In genomic region chr2:159072795-159073194, GRCh38 we compare ENCODE assay signal across 19 cellular contexts.
DNase-seq lines count a peak whose midpoint lies in the region; ATAC-seq, FAIRE-seq and TF ChIP-seq lines count a peak whose summit lies in the region.
"Had no signal": no experiment of that assay in that cellular context is flagged by ENCODE, and none has a peak within 500 bp of the region (broad histone marks: within the 10 kb centered on the region; RNA-seq: fewer than 3 reads in every experiment).

No MANE protein-coding gene starts in this region.

- TF ChIP-seq RAD21 in K562 (CRISPR knock-in tag; conservative IDR thresholded peaks at IDR 0.05 in 1 of 2, IDR thresholded peaks at IDR 0.05 in 1 of 2) = no peak

- BruUV-seq in K562 (replicated peaks; lab: Mats Ljungman, UMichigan) = no TSS peak

- CTCF ChIA-PET in K562 (lab: Yijun Ruan, JAX; ENCODE audit: low intra/inter-chr PET ratio) = no interaction called here
- CTCF ChIA-PET in CD8-positive, alpha-beta T cell (lab: Charles Lee) = interaction anchor here (1.3 kb wide), 1 partner anchor 22 kb away, joined by 4 read pairs; no protein-coding TSS in a partner anchor

- H4K20me1 ChIP-seq in K562 (replicated peaks; ENCODE audit: control insufficient read depth, insufficient read depth, low read length) = no peaks in the 10 kb centered on the region
- H4K20me1 ChIP-seq: BLaER1 had no signal

- H3K9me3 ChIP-seq in K562 (replicated peaks; ENCODE audit: control insufficient read depth, insufficient read depth, low read depth, low read length) (no peaks in the 10 kb centered on the region), T-helper 17 cell (ENCODE audit: control insufficient read depth, low read length, poor library complexity, severe bottlenecking) (no peaks in the 10 kb centered on the region)
- H3K9me3 ChIP-seq in CD8-positive, alpha-beta T cell (ENCODE audit: low read length) = no peaks in the 10 kb centered on the region
- H3K9me3 ChIP-seq: BLaER1, MG63 had no signal

- H3K27ac ChIP-seq in K562 (ENCODE audit: extremely low read depth, low read depth, low read length) = no peak overlapping the region
- H3K27ac ChIP-seq in CD8-positive, alpha-beta T cell (ENCODE audit: low read depth, low read length) = no peak overlapping the region
- H3K27ac ChIP-seq: BLaER1 had no signal

- no peak for TF ChIP-seq EP300 in K562 (IDR thresholded peaks at IDR 0.05; ENCODE audit: low read length)

- H3K9me1 ChIP-seq in K562 (ENCODE audit: control insufficient read depth, insufficient read depth, low read length) = no peaks in the 10 kb centered on the region

- no peak for FAIRE-seq in K562 (lab: Jason Lieb, UNC)
- FAIRE-seq: frontal cortex had no signal

- POLR2A ChIA-PET in K562 (lab: Yijun Ruan, JAX) = interaction anchor here (0.7 to 2.1 kb wide), 6 partner anchors 8 to 1192 kb away, joined by 3 to 7 read pairs (median 4); no protein-coding TSS in a partner anchor
- POLR2A ChIA-PET in CD8-positive, alpha-beta T cell (lab: Charles Lee) = no interaction called here

- intact Hi-C loops in K562 (cut with micrococcal nuclease) = no loop called here
- intact Hi-C loops in CD8-positive, alpha-beta T cell (cut with DNase I, micrococcal nuclease) = no loop called here

- H3K27me3 Mint-ChIP-seq in osteocyte (ENCODE audit: unreplicated experiment) (no peaks in the 10 kb centered on the region), T-helper 17 cell (peaks cover 5% of the 10 kb centered on the region)
- no peaks in the 10 kb centered on the region for H3K27me3 Mint-ChIP-seq in CD8-positive, alpha-beta T cell (ENCODE audit: low read depth)

- H3K27me3 ChIP-seq in K562 (ENCODE audit: control insufficient read depth in 2 of 2, insufficient read depth in 2 of 2, low read length in 2 of 2) = no peaks in the 10 kb centered on the region
- H3K27me3 ChIP-seq in CD8-positive, alpha-beta T cell (ENCODE audit: insufficient read depth, low read length) = no peaks in the 10 kb centered on the region
- H3K27me3 ChIP-seq: BLaER1, MG63 had no signal

- no peak overlapping the region for H3K4me2 ChIP-seq in K562 (ENCODE audit: insufficient read depth, low read length)
- H3K4me2 ChIP-seq: BLaER1 had no signal

- DNase-seq in HCEC 1CT (peak; percentile 74), K562 (ENCODE audit: extremely low read depth in 1 of 4, low spot score in 3 of 4) (no peak), fibroblast of pulmonary artery (ENCODE audit: low read depth) (peak; percentile 52), osteocyte (ENCODE audit: extremely low spot score, unreplicated experiment) (no peak), T-helper 17 cell (no peak), anterior cingulate cortex (lab: John Stamatoyannopoulos, UW) (no peak)
- DNase-seq in CD8-positive, alpha-beta T cell = no peak
- DNase-seq: activated naive CD4-positive, alpha-beta T cell treated with anti-CD3 and anti-CD28 coated beads, Interleukin-2, amount 50 U/mL, for 16 hours; cortex of kidney; DMS153; immature natural killer cell; MG63; NCI-H774; posterior cingulate gyrus; stimulated activated CD4-positive, alpha-beta T cell treated with anti-CD3 and anti-CD28 coated beads, Interleukin-15, amount 100 ng/mL, for 24 hours had no signal

- H3K9me3 Mint-ChIP-seq in osteocyte (ENCODE audit: unreplicated experiment) = no peaks in the 10 kb centered on the region
- H3K9me3 Mint-ChIP-seq in CD8-positive, alpha-beta T cell = no peaks in the 10 kb centered on the region
- H3K9me3 Mint-ChIP-seq: immature natural killer cell; T-helper 1 cell treated with Interleukin-12 subunit alpha and Interleukin-12 subunit beta and Interleukin-4 antibody, amounts not matched to agents 30 μg/mL and 1 μg/mL, for 36 hours had no signal

- no peak overlapping the region for H3K4me3 Mint-ChIP-seq in osteocyte (ENCODE audit: unreplicated experiment)
- H3K4me3 Mint-ChIP-seq in CD8-positive, alpha-beta T cell = no peak overlapping the region
- H3K4me3 Mint-ChIP-seq in T-helper 17 cell = no peak overlapping the region
- H3K4me3 Mint-ChIP-seq: immature natural killer cell; T-helper 1 cell treated with Interleukin-12 subunit alpha and Interleukin-12 subunit beta and Interleukin-4 antibody, amounts not matched to agents 30 μg/mL and 1 μg/mL, for 36 hours had no signal

- H3K4me3 ChIP-seq in K562 (no peak overlapping the region), fibroblast of pulmonary artery (replicated peaks; ENCODE audit: low read depth, low read length) (no peak overlapping the region)
- H3K4me3 ChIP-seq in CD8-positive, alpha-beta T cell (ENCODE audit: low read depth, low read length) = no peak overlapping the region
- H3K4me3 ChIP-seq: BLaER1, MG63 had no signal

- 8% methylated on average over 2 of the region's 2 CpGs for whole genome bisulfite sequencing in K562 (ENCODE audit: insufficient coverage, low coverage, missing lambda C conversion rate)

- no peak for TF ChIP-seq POLR2A in K562 (conservative IDR thresholded peaks at IDR 0.05)

- peak overlapping the region; percentile 34; the same call in 1 of the 2 replicates for H2AFZ ChIP-seq in K562 (ENCODE audit: low read depth, low read length)

- H3K79me2 ChIP-seq in K562 (ENCODE audit: control insufficient read depth, insufficient read depth, low read length) = no peaks in the 10 kb centered on the region

- peaks cover 4 to 8% of the 10 kb centered on the region in 2 experiments for H3K4me1 ChIP-seq in K562 (replicated peaks in 1 of 2; ENCODE audit: control insufficient read depth in 2 of 2, insufficient read depth in 2 of 2, low read length in 2 of 2)
- H3K4me1 ChIP-seq in CD8-positive, alpha-beta T cell (ENCODE audit: insufficient read depth, low read length) = no peaks in the 10 kb centered on the region
- H3K4me1 ChIP-seq: BLaER1 had no signal

- H3K4me1 Mint-ChIP-seq in osteocyte (ENCODE audit: unreplicated experiment) (peaks cover 64% of the 10 kb centered on the region), T-helper 17 cell (no peaks in the 10 kb centered on the region)
- H3K4me1 Mint-ChIP-seq in CD8-positive, alpha-beta T cell (ENCODE audit: low read depth) = no peaks in the 10 kb centered on the region
- H3K4me1 Mint-ChIP-seq: immature natural killer cell had no signal

- in situ Hi-C loops in K562 (cut with MboI) = no loop called here

- H3K9ac ChIP-seq in K562 (ENCODE audit: insufficient read depth in 1 of 2, low read depth in 2 of 2, low read length in 2 of 2) = no peak overlapping the region
- H3K9ac ChIP-seq: BLaER1 had no signal

- no peak for ATAC-seq in K562
- ATAC-seq in GM21825 (IDR thresholded peaks at IDR 0.05; ENCODE audit: unreplicated experiment) = no peak
- no peak for ATAC-seq in CD8-positive, alpha-beta T cell
- no peak for ATAC-seq in T-helper 17 cell

- TF ChIP-seq CTCF in K562 (IDR thresholded peaks at IDR 0.05 in 2 of 3, conservative IDR thresholded peaks at IDR 0.05 in 1 of 3; ENCODE audit: insufficient read depth in 2 of 3, low read depth in 1 of 3, low read length in 3 of 3) (no peak), fibroblast of pulmonary artery (IDR thresholded peaks at IDR 0.05; ENCODE audit: low read length, missing control alignments) (no peak), osteocyte (IDR thresholded peaks at IDR 0.05) (no peak)
- TF ChIP-seq CTCF in CD8-positive, alpha-beta T cell (IDR thresholded peaks at IDR 0.05) = no peak

- H3K36me3 Mint-ChIP-seq in osteocyte (ENCODE audit: unreplicated experiment) (peaks cover 9% of the 10 kb centered on the region), T-helper 17 cell (ENCODE audit: low read depth) (peaks cover 2% of the 10 kb centered on the region)
- no peaks in the 10 kb centered on the region for H3K36me3 Mint-ChIP-seq in CD8-positive, alpha-beta T cell
- H3K36me3 Mint-ChIP-seq: immature natural killer cell had no signal

- H3K36me3 ChIP-seq in K562 (ENCODE audit: control insufficient read depth, insufficient read depth, low read length) = no peaks in the 10 kb centered on the region
- H3K36me3 ChIP-seq in CD8-positive, alpha-beta T cell (ENCODE audit: insufficient read depth, low read length) = no peaks in the 10 kb centered on the region
- H3K36me3 ChIP-seq: BLaER1, MG63 had no signal

- H3K27ac Mint-ChIP-seq in osteocyte (ENCODE audit: unreplicated experiment) (peak overlapping the region; percentile 87), T-helper 17 cell (no peak overlapping the region)
- H3K27ac Mint-ChIP-seq in CD8-positive, alpha-beta T cell = no peak overlapping the region
- H3K27ac Mint-ChIP-seq: immature natural killer cell; T-helper 1 cell treated with Interleukin-12 subunit alpha and Interleukin-12 subunit beta and Interleukin-4 antibody, amounts not matched to agents 30 μg/mL and 1 μg/mL, for 36 hours had no signal

TF ChIP-seq in K562, 482 proteins besides CTCF, POLR2A, EP300 and RAD21:
- TF ChIP-seq ZNF644 (tag; IDR thresholded peaks at IDR 0.05; ENCODE audit: low read depth) (no peak), BDP1 (IDR thresholded peaks at IDR 0.05; ENCODE audit: insufficient read depth, insufficient read length) (no peak), E2F6 (IDR thresholded peaks at IDR 0.05; ENCODE audit: borderline replicate concordance in 1 of 2, extremely low read depth in 1 of 2, insufficient read depth in 1 of 2, insufficient read length in 1 of 2, low read depth in 1 of 2, low read length in 1 of 2, poor library complexity in 1 of 2, severe bottlenecking in 1 of 2) (no peak), SMARCC2 (IDR thresholded peaks at IDR 0.05; ENCODE audit: low read depth) (no peak), MBD2 (IDR thresholded peaks at IDR 0.05; ENCODE audit: borderline replicate concordance, low read depth) (no peak), CBX5 (IDR thresholded peaks at IDR 0.05; ENCODE audit: borderline replicate concordance, low read depth) (no peak), ZNF263 (CRISPR knock-in tag; IDR thresholded peaks at IDR 0.05; ENCODE audit: borderline replicate concordance) (no peak), ZBTB34 (CRISPR knock-in tag; IDR thresholded peaks at IDR 0.05) (no peak), GABPB2 (CRISPR knock-in tag; conservative IDR thresholded peaks at IDR 0.05) (no peak), ILF3 (IDR thresholded peaks at IDR 0.05; ENCODE audit: borderline replicate concordance) (no peak)

Comparison
In these comparisons a context has a peak if more than half of its experiments do, and no peak if none do; other contexts are left out.
1. DNase-seq: peak in HCEC 1CT (single experiment) and fibroblast of pulmonary artery (single experiment); none in K562 (0 of 4), osteocyte (single experiment), CD8-positive, alpha-beta T cell (0 of 7), T-helper 17 cell (0 of 3) and anterior cingulate cortex (0 of 58).